In the genomic region with DNA sequence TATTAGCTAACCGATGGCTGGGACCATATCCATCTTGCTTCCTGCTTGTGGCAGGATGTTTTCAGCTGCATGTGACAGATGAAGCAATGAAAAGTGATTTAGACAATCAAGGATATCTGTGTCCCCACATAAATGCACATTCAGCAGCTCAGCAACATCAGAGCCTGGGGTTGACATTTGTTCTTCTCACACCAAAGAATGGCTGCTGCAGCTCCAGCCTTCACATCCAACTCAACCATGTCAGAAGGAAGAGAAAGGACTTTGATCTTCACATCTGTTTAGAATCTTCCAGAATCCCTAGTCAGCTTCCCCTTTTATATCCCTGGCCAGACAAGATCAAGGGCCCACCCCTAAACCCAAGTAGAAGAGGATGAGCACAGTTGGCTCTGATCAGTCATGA, we compare ENCODE assay signal across 22 cellular contexts. TPM values are rescaled to one million over a fixed set of nuclear protein-coding genes. Genes with fewer than 3 reads are reported as not detected.
DNase-seq lines count a peak whose midpoint lies in the region; ATAC-seq, FAIRE-seq and TF ChIP-seq lines count a peak whose summit lies in the region.
"Had no signal": no experiment of that assay in that cellular context is flagged by ENCODE, and none has a peak within 500 bp of the region (broad histone marks: within the 10 kb centered on the region; RNA-seq: fewer than 3 reads in every experiment).

No MANE protein-coding gene starts in this region.

- peaks cover 23 to 36% (median 30%) of the 10 kb centered on the region in 11 experiments for H3K9me3 ChIP-seq in BLaER1 treated with 17β-estradiol and CSF1 and Interleukin-3, amounts not matched to agents 10 nM and 100 nM (replicated peaks in 1 of 11)
- H3K9me3 ChIP-seq in K562 (replicated peaks; ENCODE audit: control insufficient read depth, insufficient read depth, low read depth, low read length), result peaks cover 9% of the 10 kb centered on the region
- H3K9me3 ChIP-seq: BE2C had no signal

- H3K9ac ChIP-seq in BLaER1 treated with 17β-estradiol and CSF1 and Interleukin-3, amounts not matched to agents 10 nM and 100 nM, result no peak overlapping the region
- H3K9ac ChIP-seq in K562 (ENCODE audit: insufficient read depth in 1 of 2, low read depth in 2 of 2, low read length in 2 of 2), result no peak overlapping the region
- H3K9ac ChIP-seq: GM23248 had no signal

- intact Hi-C loops in K562 (cut with micrococcal nuclease), result no loop called here

- TF ChIP-seq EP300 in K562 (IDR thresholded peaks at IDR 0.05; ENCODE audit: low read length), result no peak

- H4K20me1 ChIP-seq in BLaER1 treated with 17β-estradiol and CSF1 and Interleukin-3, amounts not matched to agents 10 nM and 100 nM, result no peaks in the 10 kb centered on the region
- H4K20me1 ChIP-seq in K562 (replicated peaks; ENCODE audit: control insufficient read depth, insufficient read depth, low read length), result no peaks in the 10 kb centered on the region

- TF ChIP-seq CTCF in VCaP (conservative IDR thresholded peaks at IDR 0.05) (no peak), K562 (IDR thresholded peaks at IDR 0.05 in 2 of 3, conservative IDR thresholded peaks at IDR 0.05 in 1 of 3; ENCODE audit: insufficient read depth in 2 of 3, low read depth in 1 of 3, low read length in 3 of 3) (no peak)

- H3K36me3 ChIP-seq in BLaER1 treated with 17β-estradiol and CSF1 and Interleukin-3, amounts not matched to agents 10 nM and 100 nM, result no peaks in the 10 kb centered on the region
- H3K36me3 ChIP-seq in K562 (ENCODE audit: control insufficient read depth, insufficient read depth, low read length), result no peaks in the 10 kb centered on the region
- H3K36me3 ChIP-seq: BE2C had no signal

- POLR2A ChIA-PET in K562 (lab: Yijun Ruan, JAX), result interaction anchor here (1.1 kb wide), 1 partner anchor 12 kb away, joined by 3 read pairs; no protein-coding TSS in a partner anchor

- no peaks in the 10 kb centered on the region for H3K9me1 ChIP-seq in K562 (ENCODE audit: control insufficient read depth, insufficient read depth, low read length)

- BruUV-seq in K562 (replicated peaks; lab: Mats Ljungman, UMichigan), result no TSS peak

- no peak overlapping the region for H3K27ac ChIP-seq in BLaER1 treated with 17β-estradiol and CSF1 and Interleukin-3, amounts not matched to agents 10 nM and 100 nM
- H3K27ac ChIP-seq in VCaP (peak overlapping the region; percentile 94), K562 (ENCODE audit: extremely low read depth, low read depth, low read length) (no peak overlapping the region)
- H3K27ac ChIP-seq: A549, GM23248 had no signal

- TF ChIP-seq RAD21 in K562 (CRISPR knock-in tag; conservative IDR thresholded peaks at IDR 0.05 in 1 of 2, IDR thresholded peaks at IDR 0.05 in 1 of 2), result no peak

- in situ Hi-C loops in K562 (cut with MboI), result no loop called here

- peak overlapping the region in 7 of 11 experiments; percentile 38 to 70 (median 68); a peak in 8 of 22 replicates for H3K4me2 ChIP-seq in BLaER1 treated with 17β-estradiol and CSF1 and Interleukin-3, amounts not matched to agents 10 nM and 100 nM
- no peak overlapping the region for H3K4me2 ChIP-seq in K562 (ENCODE audit: insufficient read depth, low read length)
- H3K4me2 ChIP-seq: A549 had no signal

- no peaks in the 10 kb centered on the region for H3K27me3 ChIP-seq in BLaER1 treated with 17β-estradiol and CSF1 and Interleukin-3, amounts not matched to agents 10 nM and 100 nM
- H3K27me3 ChIP-seq in K562 (ENCODE audit: control insufficient read depth in 2 of 2, insufficient read depth in 2 of 2, low read length in 2 of 2), result peaks cover 2 to 11% of the 10 kb centered on the region in 2 experiments; a peak in 4 of 5 replicates
- H3K27me3 ChIP-seq: BE2C had no signal

- H3K79me2 ChIP-seq in K562 (ENCODE audit: control insufficient read depth, insufficient read depth, low read length), result no peaks in the 10 kb centered on the region

- no peak for DNase-seq in K562 (ENCODE audit: extremely low read depth in 1 of 4, low spot score in 3 of 4)
- DNase-seq in activated gamma-delta T cell (lab: John Stamatoyannopoulos, UW), result no peak
- no peak for DNase-seq in middle frontal gyrus (ENCODE audit: extremely low spot score, low spot score)
- no peak for DNase-seq in nucleus accumbens (lab: John Stamatoyannopoulos, UW)
- DNase-seq: 8988T; ACHN; AML-193; BE2C; Caco-2; CD4-positive, CD25-positive, alpha-beta regulatory T cell; CD8-positive, alpha-beta T cell; DMS153; EL; GF-D8; GM23248; H7; HCEC 1CT had no signal

- no peak overlapping the region for H2AFZ ChIP-seq in K562 (ENCODE audit: low read depth, low read length)
- H2AFZ ChIP-seq: GM23248 had no signal

- H3K4me1 ChIP-seq in BLaER1 treated with 17β-estradiol and CSF1 and Interleukin-3, amounts not matched to agents 10 nM and 100 nM, result peaks cover 4 to 26% (median 21%) of the 10 kb centered on the region in 10 experiments; a peak in 18 of 20 replicates
- H3K4me1 ChIP-seq in K562 (replicated peaks in 1 of 2; ENCODE audit: control insufficient read depth in 2 of 2, insufficient read depth in 2 of 2, low read length in 2 of 2), result peaks cover 3 to 15% of the 10 kb centered on the region in 2 experiments; a peak in 4 of 5 replicates
- H3K4me1 ChIP-seq: A549, BE2C, Caco-2 had no signal

- no peak for TF ChIP-seq POLR2A in K562 (conservative IDR thresholded peaks at IDR 0.05)

- FAIRE-seq in K562 (lab: Jason Lieb, UNC), result no peak
- FAIRE-seq: A549, GM12892, H1 had no signal

- no peak for ATAC-seq in K562
- ATAC-seq: A549; CD8-positive, alpha-beta T cell had no signal

- CTCF ChIA-PET in K562 (lab: Yijun Ruan, JAX; ENCODE audit: low intra/inter-chr PET ratio), result no interaction called here

- H3K4me3 ChIP-seq in BLaER1 treated with 17β-estradiol and CSF1 and Interleukin-3, amounts not matched to agents 10 nM and 100 nM, result no peak overlapping the region
- no peak overlapping the region for H3K4me3 ChIP-seq in K562
- H3K4me3 ChIP-seq: A549, GM23248 had no signal

- WGBS in K562 (ENCODE audit: insufficient coverage, low coverage, missing lambda C conversion rate), result 4% methylated on average over 1 of the region's 1 CpG

TF ChIP-seq in K562, 482 proteins besides CTCF, POLR2A, EP300 and RAD21 (continues in another document):
- TF ChIP-seq ZNF224 (CRISPR knock-in tag; IDR thresholded peaks at IDR 0.05) (no peak), NUFIP1 (IDR thresholded peaks at IDR 0.05; ENCODE audit: partially characterized antibody) (no peak), CBX8 (IDR thresholded peaks at IDR 0.05; ENCODE audit: borderline replicate concordance, extremely low read depth, low read depth, low read length, poor library complexity, severe bottlenecking) (no peak), IFI16 (CRISPR knock-in tag; IDR thresholded peaks at IDR 0.05) (no peak), ZNF79 (CRISPR knock-in tag; IDR thresholded peaks at IDR 0.05; ENCODE audit: low read depth) (no peak), RBM25 (IDR thresholded peaks at IDR 0.05; ENCODE audit: low read depth, low read length, severe bottlenecking) (peak; percentile 63)
- TF ChIP-seq, protein P1, sequence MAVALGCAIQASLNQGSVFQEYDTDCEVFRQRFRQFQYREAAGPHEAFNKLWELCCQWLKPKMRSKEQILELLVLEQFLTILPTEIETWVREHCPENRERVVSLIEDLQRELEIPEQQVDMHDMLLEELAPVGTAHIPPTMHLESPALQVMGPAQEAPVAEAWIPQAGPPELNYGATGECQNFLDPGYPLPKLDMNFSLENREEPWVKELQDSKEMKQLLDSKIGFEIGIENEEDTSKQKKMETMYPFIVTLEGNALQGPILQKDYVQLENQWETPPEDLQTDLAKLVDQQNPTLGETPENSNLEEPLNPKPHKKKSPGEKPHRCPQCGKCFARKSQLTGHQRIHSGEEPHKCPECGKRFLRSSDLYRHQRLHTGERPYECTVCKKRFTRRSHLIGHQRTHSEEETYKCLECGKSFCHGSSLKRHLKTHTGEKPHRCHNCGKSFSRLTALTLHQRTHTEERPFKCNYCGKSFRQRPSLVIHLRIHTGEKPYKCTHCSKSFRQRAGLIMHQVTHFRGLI (CRISPR knock-in tag; IDR thresholded peaks at IDR 0.05), result no peak

RNA-seq across cellular contexts. Expression of a gene that starts 11.9 kb away (rescaled TPM):
- total RNA-seq in K562 (2011; cell fraction: chromatin; rRNA removed; ENCODE audit: low replicate concordance), result 5.3 and 8.2 TPM in 2 replicates
- total RNA-seq in K562 (2011; cell fraction: nucleolus; rRNA removed), result 2.5 and 2.8 TPM in 2 replicates
- total RNA-seq in K562 (2011; cell fraction: nucleoplasm; rRNA removed), result 1.8 and 5.3 TPM in 2 replicates
- 0.24 and 0.27 TPM in 2 replicates for total RNA-seq in K562 (2014; rRNA removed)
- 0.51 and 0.73 TPM in 2 replicates for total RNA-seq in K562 (2014; rRNA removed; fragmentation: Illumina TruSeq; extraction: Trizol)
- total RNA-seq in K562 (2015; rRNA removed; fragmentation: Illumina TruSeq; extraction: Trizol), result 0.23 and 0.33 TPM in 2 replicates
- total RNA-seq in K562 (2021), result 0.38 and 0.44 TPM in 2 replicates
- polyA plus RNA-seq in K562 (2011; rRNA removed), result 0.95 and 1.8 TPM in 2 replicates
- polyA plus RNA-seq in K562 (2011; cell fraction: cytosol; rRNA removed), result 0.16 and 0.50 TPM in 2 replicates
- polyA plus RNA-seq in K562 (2011; cell fraction: nucleus; rRNA removed), result 3.3 and 3.8 TPM in 2 replicates
- 0.55 and 1.3 TPM in 2 replicates for polyA plus RNA-seq in K562 (2012)
- polyA plus RNA-seq in K562 (2014; fragmentation: Illumina TruSeq; extraction: Trizol), result 0.48 and 0.54 TPM in 2 replicates
- under 1 TPM; 0.14 to 0.15 TPM for polyA plus RNA-seq in K562 (2014; fragmentation: Nextera tagmentation; extraction: Ambion mirVana)
- 0.12 and 0.19 TPM in 2 replicates for polyA plus RNA-seq in K562 (2014; rRNA removed)
- polyA minus RNA-seq in K562 (2011; rRNA and poly(A)+ RNA removed), result 0.21 and 0.72 TPM in 2 replicates
- not detected in 2 replicates for polyA minus RNA-seq in K562 (2011; cell fraction: cytosol; rRNA and poly(A)+ RNA removed)
- polyA minus RNA-seq in K562 (2011; cell fraction: nucleus; rRNA and poly(A)+ RNA removed), result 1.3 and 1.7 TPM in 2 replicates
- total RNA-seq: Caco-2; CD4-positive, CD25-positive, alpha-beta regulatory T cell; CD8-positive, alpha-beta T cell; GM23248; H7 had no signal
- polyA plus RNA-seq: CD4-positive, CD25-positive, alpha-beta regulatory T cell; GM23248 had no signal

RNA-seq across cellular contexts. Expression of a gene that starts 20.1 kb away (rescaled TPM):
- 97.6 and 205 TPM in 2 replicates for total RNA-seq in K562 (2011; cell fraction: chromatin; rRNA removed; ENCODE audit: low replicate concordance)
- total RNA-seq in K562 (2011; cell fraction: nucleolus; rRNA removed), result 32.9 and 40.0 TPM in 2 replicates
- 81.8 and 108 TPM in 2 replicates for total RNA-seq in K562 (2011; cell fraction: nucleoplasm; rRNA removed)
- total RNA-seq in K562 (2014; rRNA removed) (40.1 and 44.7 TPM in 2 replicates), K562 (2014; rRNA removed; fragmentation: Illumina TruSeq; extraction: Trizol) (72.9 and 92.4 TPM in 2 replicates), K562 (2015; rRNA removed; fragmentation: Illumina TruSeq; extraction: Trizol) (60.2 and 63.8 TPM in 2 replicates), K562 (2021) (68.3 and 72.4 TPM in 2 replicates)
- polyA plus RNA-seq in K562 (2011; rRNA removed) (110 and 159 TPM in 2 replicates), K562 (2014; fragmentation: Illumina TruSeq; extraction: Trizol) (91.0 and 93.4 TPM in 2 replicates), K562 (2014; fragmentation: Nextera tagmentation; extraction: Ambion mirVana) (1 to 10 TPM; 6.4 to 6.8 TPM), K562 (2014; rRNA removed) (65.5 and 71.0 TPM in 2 replicates)
- polyA plus RNA-seq in K562 (2011; cell fraction: cytosol; rRNA removed), result 32.6 and 54.1 TPM in 2 replicates
- polyA plus RNA-seq in K562 (2011; cell fraction: nucleus; rRNA removed), result 60.4 and 79.1 TPM in 2 replicates
- 43.5 and 52.0 TPM in 2 replicates for polyA plus RNA-seq in K562 (2012)
- polyA minus RNA-seq in K562 (2011; rRNA and poly(A)+ RNA removed), result 127 and 194 TPM in 2 replicates
- 45.0 and 46.1 TPM in 2 replicates for polyA minus RNA-seq in K562 (2011; cell fraction: cytosol; rRNA and poly(A)+ RNA removed)
- 58.6 and 104 TPM in 2 replicates for polyA minus RNA-seq in K562 (2011; cell fraction: nucleus; rRNA and poly(A)+ RNA removed)
